ENCODE assay signal across 7 cellular contexts in the genomic region with DNA sequence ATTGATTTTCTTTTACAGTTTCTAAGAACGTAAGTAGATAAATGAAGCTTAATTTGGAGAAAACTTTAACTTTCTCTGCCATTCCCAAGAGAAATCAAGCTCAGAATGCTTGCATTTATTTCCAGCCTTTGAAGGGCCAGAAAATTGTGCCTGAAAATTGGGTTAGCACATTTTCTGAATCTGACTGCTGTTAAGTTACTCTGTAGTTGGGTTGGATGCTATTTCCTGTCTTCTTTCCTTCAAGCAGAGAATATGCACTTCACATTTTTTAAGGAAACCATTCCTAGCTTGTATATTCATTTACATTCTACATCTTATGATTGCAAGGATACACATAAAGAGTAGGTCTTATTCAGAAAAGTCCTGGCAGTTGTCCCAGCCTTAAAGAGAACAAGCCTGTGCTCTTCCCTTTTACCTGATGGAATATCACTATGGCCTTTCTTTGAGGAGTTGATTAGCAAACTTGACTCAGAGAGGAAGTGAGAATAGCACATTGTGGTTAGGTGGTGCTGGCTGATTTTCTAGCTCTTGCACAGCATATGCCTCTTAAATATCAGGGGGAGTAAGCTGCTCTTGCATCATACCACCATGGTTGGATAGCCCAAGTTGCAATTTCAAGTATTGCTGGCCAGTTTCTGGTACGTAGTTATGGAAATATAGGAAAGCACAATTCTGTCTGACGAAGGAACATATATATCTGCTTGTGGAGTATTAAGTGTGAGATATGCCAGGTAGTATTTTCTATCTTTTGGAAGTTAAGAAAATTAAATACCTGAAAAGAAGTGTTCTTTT.
DNase-seq lines count a peak whose midpoint lies in the region; ATAC-seq and TF ChIP-seq lines count a peak whose summit lies in the region.

No MANE protein-coding gene starts in this region.

- peaks cover 9% of the 10 kb centered on the region for H3K36me3 Mint-ChIP-seq in activated T-cell treated with anti-CD3 and anti-CD28 coated beads, Interleukin-2, amount 50 U/mL, for 4 hours (ENCODE audit: insufficient read depth)
- no peaks in the 10 kb centered on the region for H3K36me3 Mint-ChIP-seq in natural killer cell

- H3K9me3 Mint-ChIP-seq in activated T-cell treated with anti-CD3 and anti-CD28 coated beads, Interleukin-2, amount 50 U/mL, for 4 hours, result no peaks in the 10 kb centered on the region
- no peaks in the 10 kb centered on the region for H3K9me3 Mint-ChIP-seq in natural killer cell

- no peak for TF ChIP-seq CTCF in HL-60 (IDR thresholded peaks at IDR 0.05; ENCODE audit: insufficient read depth, low read length)
- no peak for TF ChIP-seq CTCF in natural killer cell (IDR thresholded peaks at IDR 0.05)

- peak overlapping the region; percentile 69 for H3K27ac ChIP-seq in HL-60 (replicated peaks)

- ATAC-seq in GM18498 (IDR thresholded peaks at IDR 0.05; ENCODE audit: unreplicated experiment) (peak; percentile 100), GM21526 (IDR thresholded peaks at IDR 0.05; ENCODE audit: low FRiP score, unreplicated experiment) (peak; percentile 98), natural killer cell (peak; percentile 71 to 90 (median 76))
- ATAC-seq in activated T-cell treated with anti-CD3 and anti-CD28 coated beads, Interleukin-2, amount 50 U/mL, for 4 hours, result peak; percentile 80 to 84

- intact Hi-C loops in natural killer cell (cut with micrococcal nuclease), result no loop called here
- intact Hi-C loops in posterior vena cava (cut with DNase I), result no loop called here

- H3K4me1 Mint-ChIP-seq in activated T-cell treated with anti-CD3 and anti-CD28 coated beads, Interleukin-2, amount 50 U/mL, for 4 hours (ENCODE audit: low read depth), result peaks cover 18% of the 10 kb centered on the region
- peaks cover 25 to 31% of the 10 kb centered on the region in 2 donors for H3K4me1 Mint-ChIP-seq in natural killer cell

- no peak overlapping the region for H3K4me3 ChIP-seq in HL-60 (replicated peaks; ENCODE audit: insufficient read depth, low read length)

- no peaks in the 10 kb centered on the region for H3K27me3 ChIP-seq in HL-60 (ENCODE audit: insufficient read depth, poor library complexity, severe bottlenecking)

- no peak overlapping the region for H3K4me3 Mint-ChIP-seq in activated T-cell treated with anti-CD3 and anti-CD28 coated beads, Interleukin-2, amount 50 U/mL, for 4 hours
- peak overlapping the region; percentile 50 for H3K4me3 Mint-ChIP-seq in natural killer cell

- no peaks in the 10 kb centered on the region for H3K27me3 Mint-ChIP-seq in activated T-cell treated with anti-CD3 and anti-CD28 coated beads, Interleukin-2, amount 50 U/mL, for 4 hours (ENCODE audit: low read depth)
- no peaks in the 10 kb centered on the region for H3K27me3 Mint-ChIP-seq in natural killer cell (ENCODE audit: low read depth in 2 of 2)

- peak overlapping the region; percentile 72 to 86 for H3K27ac Mint-ChIP-seq in natural killer cell

- DNase-seq in HL-60 (ENCODE audit: low read depth in 1 of 2, low spot score in 1 of 2) (peak; percentile 93), natural killer cell (no peak), HuH-7 (ENCODE audit: low spot score) (no peak), posterior vena cava (ENCODE audit: low spot score) (no peak)
- DNase-seq in activated T-cell treated with anti-CD3 and anti-CD28 coated beads, Interleukin-2, amount 50 U/mL, for 4 hours, result no peak

Comparison
In these comparisons a context has a peak if more than half of its experiments do, and no peak if none do; other contexts are left out.
1. DNase-seq: peak in HL-60 (2 of 2); none in activated T-cell treated with anti-CD3 and anti-CD28 coated beads, Interleukin-2, amount 50 U/mL, for 4 hours (single experiment), natural killer cell (single experiment), HuH-7 (single experiment) and posterior vena cava (single experiment).
2. Peak in every context shown above with its lines, with median percentiles within 50 percentile points of each other: ATAC-seq.